Comparison of ENCODE assay signal across 8 cellular contexts in the genomic region with DNA sequence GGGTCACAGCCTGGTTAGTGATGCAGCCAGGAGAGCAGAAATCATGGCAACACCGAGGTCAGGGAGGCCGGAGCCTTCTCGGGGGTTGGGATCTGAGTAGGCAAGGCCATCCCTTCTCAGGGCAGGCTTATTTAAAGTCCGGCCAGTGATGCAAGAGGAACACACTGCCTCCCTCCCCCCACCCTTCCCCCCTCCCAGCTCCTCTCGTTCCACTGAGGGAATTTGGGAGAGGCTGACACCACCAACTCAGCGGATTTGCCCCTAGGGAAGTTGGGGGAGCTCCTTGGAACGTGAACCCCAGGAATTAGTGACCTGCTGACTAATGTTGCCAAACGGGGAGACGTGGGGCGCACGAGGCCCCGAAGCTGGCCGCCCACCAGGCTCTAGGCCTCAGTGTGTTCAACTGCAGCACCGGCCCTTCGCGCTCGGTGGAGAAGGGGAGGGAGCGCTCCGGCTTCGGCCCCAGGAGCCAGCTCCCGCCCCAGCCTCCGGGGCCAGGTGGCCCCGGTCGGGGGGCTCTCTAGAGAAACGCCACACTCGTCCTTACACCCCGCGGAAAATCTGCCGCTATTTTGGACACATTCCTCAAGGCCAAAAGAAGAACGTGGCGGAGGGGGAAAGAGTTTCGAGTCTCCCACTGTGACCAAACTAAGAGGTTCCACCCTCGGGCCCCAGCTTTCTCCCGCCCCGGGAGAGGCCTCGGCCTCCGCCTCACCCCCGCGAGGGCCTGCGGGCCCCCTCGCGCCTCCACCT. TPM values are rescaled to one million over a fixed set of nuclear protein-coding genes. Genes with fewer than 3 reads are reported as not detected.
A peak's percentile ranks its signal among the peaks of the same experiment; 100 is the strongest.
DNase-seq lines count a peak whose midpoint lies in the region; ATAC-seq and TF ChIP-seq lines count a peak whose summit lies in the region.

No MANE protein-coding gene starts in this region.

- H4K20me1 ChIP-seq in mammary epithelial cell (ENCODE audit: insufficient read depth, low read length): no peaks in the 10 kb centered on the region

- BruUV-seq in mammary epithelial cell (replicated peaks; lab: Mats Ljungman, UMichigan): TSS peak; percentile 52

- CTCF ChIA-PET in RWPE1 (lab: Yijun Ruan, JAX) (interaction anchor here (0.6 to 1.6 kb wide), 7 partner anchors 21 to 58 kb away, joined by 3 to 6 read pairs (median 4); no protein-coding TSS in a partner anchor), mammary epithelial cell (lab: Charles Lee; ENCODE audit: low non-redundant PET) (interaction anchor here (0.7 kb wide), 1 partner anchor 1964 kb away, joined by 21 read pairs; no protein-coding TSS in a partner anchor)

- H3K4me3 ChIP-seq in mammary epithelial cell (replicated peaks in 1 of 3; ENCODE audit: insufficient read depth in 1 of 3, low read depth in 2 of 3, low read length in 3 of 3) (peak overlapping the region; percentile 92 to 96 (median 95)), skin epidermis (peak overlapping the region; percentile 84 to 99 (median 89))

- WGBS in mammary epithelial cell (ENCODE audit: low coverage, missing lambda C conversion rate): 2% methylated on average over 10 of the region's 42 CpGs

- H3K4me1 ChIP-seq in mammary epithelial cell (ENCODE audit: insufficient read depth, low read length): peaks cover 36% of the 10 kb centered on the region

- POLR2A ChIA-PET in RWPE1 (lab: Yijun Ruan, JAX; ENCODE audit: low non-redundant PET): no interaction called here

- H3K27ac ChIP-seq in RWPE1 (peak overlapping the region; percentile 94), mammary epithelial cell (ENCODE audit: insufficient read depth, low read depth, low read length) (peak overlapping the region; percentile 93), skin epidermis (peak overlapping the region; percentile 85 to 100 (median 99))

- intact Hi-C loops in mammary epithelial cell (cut with micrococcal nuclease): loop anchor here (1.0 kb wide), 2 partner anchors 43 to 60 kb away; no protein-coding TSS in a partner anchor

- peak; percentile 18 for ATAC-seq in HG02798 (IDR thresholded peaks at IDR 0.05; ENCODE audit: poor library complexity, unreplicated experiment)

- H3K36me3 ChIP-seq in mammary epithelial cell (ENCODE audit: insufficient read depth, low read length): no peaks in the 10 kb centered on the region

- peak overlapping the region; percentile 96 for H3K4me2 ChIP-seq in mammary epithelial cell (ENCODE audit: insufficient read depth, low read depth, low read length)

- in situ Hi-C loops in mammary epithelial cell (cut with MboI; ENCODE audit: low sequenced_read_pairs in 2 of 2): no loop called here

- H2AFZ ChIP-seq in mammary epithelial cell (ENCODE audit: low read depth, low read length): peak overlapping the region; percentile 96

- peak overlapping the region; percentile 88 for H3K9ac ChIP-seq in mammary epithelial cell (ENCODE audit: insufficient read depth, low read length)

- no peaks in the 10 kb centered on the region for H3K9me3 ChIP-seq in mammary epithelial cell (replicated peaks; ENCODE audit: insufficient read depth, low read length)

- H3K27me3 ChIP-seq in mammary epithelial cell (ENCODE audit: insufficient read depth, low read length): no peaks in the 10 kb centered on the region

- DNase-seq in SIG-M5 treated with dmso at 0.1 percent for 504 hours (lab: John Stamatoyannopoulos, UW; ENCODE audit: unreplicated experiment) (peak; percentile 71), SIG-M5 (lab: John Stamatoyannopoulos, UW) (no peak), RWPE1 (ENCODE audit: low spot score) (peak; percentile 80), mammary epithelial cell (peak; percentile 67), iris pigment epithelial cell (ENCODE audit: low read depth) (peak; percentile 85), middle frontal gyrus (ENCODE audit: extremely low spot score, low spot score) (no peak)

- TF ChIP-seq CTCF in RWPE1 (conservative IDR thresholded peaks at IDR 0.05; ENCODE audit: low read depth): no peak
- no peak for TF ChIP-seq CTCF in mammary epithelial cell (conservative IDR thresholded peaks at IDR 0.05 in 1 of 2, IDR thresholded peaks at IDR 0.05 in 1 of 2; ENCODE audit: extremely low read depth in 1 of 2, insufficient read depth in 1 of 2, low read depth in 1 of 2, low read length in 2 of 2)

- H3K79me2 ChIP-seq in mammary epithelial cell (ENCODE audit: insufficient read depth, low read length): peaks cover 65% of the 10 kb centered on the region

- dilution Hi-C loops in mammary epithelial cell (cut with HindIII; ENCODE audit: low sequenced_read_pairs): no loop called here

RNA-seq across cellular contexts. Expression of a gene that starts 1.6 kb away (rescaled TPM):
- total RNA-seq in mammary epithelial cell: 10 to 100 TPM; 51.3 to 76.1 TPM
- 56.4 TPM for polyA plus RNA-seq in mammary epithelial cell
- polyA minus RNA-seq in mammary epithelial cell: 204 TPM

RNA-seq across cellular contexts. Expression of a gene that starts 26.4 kb away (rescaled TPM):
- 1 to 10 TPM; 1.8 to 2.5 TPM for total RNA-seq in mammary epithelial cell
- 0.40 TPM for polyA plus RNA-seq in mammary epithelial cell
- polyA minus RNA-seq in mammary epithelial cell: 3.3 TPM

Comparison
In these comparisons a context has a peak if more than half of its experiments do, and no peak if none do; other contexts are left out.
1. DNase-seq: peak in SIG-M5 treated with dmso at 0.1 percent for 504 hours (single experiment), RWPE1 (single experiment), mammary epithelial cell (single experiment) and iris pigment epithelial cell (single experiment); none in SIG-M5 (single experiment) and middle frontal gyrus (single experiment).
2. Peak in every context shown above with its lines, with median percentiles within 50 percentile points of each other: H3K27ac ChIP-seq.